11 cellular contexts compared by ENCODE assay signal in genomic region chr2:68379184-68379708, GRCh38. TPM values are rescaled to one million over a fixed set of nuclear protein-coding genes. Genes with fewer than 3 reads are reported as not detected.
DNase-seq lines count a peak whose midpoint lies in the region; ATAC-seq and TF ChIP-seq lines count a peak whose summit lies in the region.
"Had no signal": no experiment of that assay in that cellular context is flagged by ENCODE, and none has a peak within 500 bp of the region (broad histone marks: within the 10 kb centered on the region; RNA-seq: fewer than 3 reads in every experiment).

No MANE protein-coding gene starts in this region.

- no peaks in the 10 kb centered on the region for H3K27me3 ChIP-seq in CD4-positive, alpha-beta memory T cell (ENCODE audit: insufficient read depth, low read length)
- H3K27me3 ChIP-seq: heart left ventricle had no signal

- H3K4me1 Mint-ChIP-seq in CD4-positive, alpha-beta memory T cell: peaks cover 10 to 58% (median 46%) of the 10 kb centered on the region in 4 donors
- peaks cover 22% of the 10 kb centered on the region for H3K4me1 Mint-ChIP-seq in activated naive CD8-positive, alpha-beta T cell (ENCODE audit: low read depth)
- H3K4me1 Mint-ChIP-seq in progenitor cell of endocrine pancreas (ENCODE audit: low read depth): no peaks in the 10 kb centered on the region

- POLR2A ChIA-PET in CD4-positive, alpha-beta memory T cell (lab: Charles Lee; ENCODE audit: partially characterized antibody): interaction anchor here (0.7 to 1.0 kb wide), 4 partner anchors 13 to 126 kb away, joined by 3 to 4 read pairs (median 3); no protein-coding TSS in a partner anchor

- ATAC-seq in GM18858 (IDR thresholded peaks at IDR 0.05; ENCODE audit: unreplicated experiment) (peak; percentile 48), HG03108 (IDR thresholded peaks at IDR 0.05; ENCODE audit: unreplicated experiment) (peak; percentile 40)
- ATAC-seq: heart left ventricle had no signal

- H3K9me3 ChIP-seq in CD4-positive, alpha-beta memory T cell (ENCODE audit: control insufficient read depth in 1 of 2, low read length in 2 of 2): no peaks in the 10 kb centered on the region
- H3K9me3 ChIP-seq: heart left ventricle had no signal

- H3K9me3 Mint-ChIP-seq in CD4-positive, alpha-beta memory T cell: no peaks in the 10 kb centered on the region
- no peaks in the 10 kb centered on the region for H3K9me3 Mint-ChIP-seq in activated naive CD8-positive, alpha-beta T cell (ENCODE audit: low read depth)
- H3K9me3 Mint-ChIP-seq in progenitor cell of endocrine pancreas (ENCODE audit: low read depth): no peaks in the 10 kb centered on the region

- in situ Hi-C loops in G401 (cut with HindIII; ENCODE audit: low sequenced_read_pairs): no loop called here

- peak overlapping the region; percentile 32 for H3K27ac ChIP-seq in CD4-positive, alpha-beta memory T cell (ENCODE audit: low read depth, low read length)

- H3K36me3 ChIP-seq in CD4-positive, alpha-beta memory T cell (ENCODE audit: insufficient read depth, low read length): no peaks in the 10 kb centered on the region

- H3K4me3 Mint-ChIP-seq in CD4-positive, alpha-beta memory T cell: peak overlapping the region in 6 of 8 donors; percentile 25 to 79 (median 56)
- H3K4me3 Mint-ChIP-seq in activated naive CD8-positive, alpha-beta T cell: peak overlapping the region; percentile 11
- H3K4me3 Mint-ChIP-seq in progenitor cell of endocrine pancreas (ENCODE audit: low read depth): no peak overlapping the region

- peak overlapping the region in 6 of 7 donors; percentile 3 to 82 (median 75) for H3K27ac Mint-ChIP-seq in CD4-positive, alpha-beta memory T cell
- peak overlapping the region; percentile 87 for H3K27ac Mint-ChIP-seq in activated naive CD8-positive, alpha-beta T cell
- H3K27ac Mint-ChIP-seq in progenitor cell of endocrine pancreas: no peak overlapping the region

- CTCF ChIA-PET in CD4-positive, alpha-beta memory T cell (lab: Charles Lee; ENCODE audit: partially characterized antibody): no interaction called here

- TF ChIP-seq CTCF in progenitor cell of endocrine pancreas (IDR thresholded peaks at IDR 0.05; ENCODE audit: unreplicated experiment): no peak

- no peaks in the 10 kb centered on the region for H3K27me3 Mint-ChIP-seq in CD4-positive, alpha-beta memory T cell
- no peaks in the 10 kb centered on the region for H3K27me3 Mint-ChIP-seq in activated naive CD8-positive, alpha-beta T cell
- peaks cover 17% of the 10 kb centered on the region for H3K27me3 Mint-ChIP-seq in progenitor cell of endocrine pancreas

- peaks cover 40% of the 10 kb centered on the region for H3K4me1 ChIP-seq in CD4-positive, alpha-beta memory T cell (ENCODE audit: insufficient read depth, low read length)

- intact Hi-C loops in CD4-positive, alpha-beta memory T cell (cut with micrococcal nuclease): no loop called here

- DNase-seq in CD4-positive, alpha-beta memory T cell: peak in 2 of 5 donors; percentile 28 to 51
- DNase-seq in progenitor cell of endocrine pancreas (ENCODE audit: low spot score, unreplicated experiment) (no peak), NCI-H82 (lab: John Stamatoyannopoulos, UW) (no peak), G401 (ENCODE audit: low spot score) (no peak), NCI-H748 treated with DMSO at 0.1 percent for 48 hours (lab: John Stamatoyannopoulos, UW) (no peak)
- DNase-seq: effector CD4-positive, alpha-beta T cell; heart left ventricle had no signal

- H3K36me3 Mint-ChIP-seq in CD4-positive, alpha-beta memory T cell: peaks cover 3 to 13% of the 10 kb centered on the region in 2 donors
- H3K36me3 Mint-ChIP-seq in activated naive CD8-positive, alpha-beta T cell: peaks cover 5% of the 10 kb centered on the region
- H3K36me3 Mint-ChIP-seq in progenitor cell of endocrine pancreas (ENCODE audit: insufficient read depth): no peaks in the 10 kb centered on the region

- H3K4me3 ChIP-seq in CD4-positive, alpha-beta memory T cell (ENCODE audit: low read length in 2 of 2): no peak overlapping the region
- H3K4me3 ChIP-seq: heart left ventricle had no signal

RNA-seq across cellular contexts. Expression of gene PLEK, which starts 14.2 kb away (rescaled TPM):
- total RNA-seq in CD4-positive, alpha-beta memory T cell: 10 to 100 TPM in 1 of 2 experiments, 1 to 10 TPM in 1; 9.1 to 10.7 TPM
- 1 to 10 TPM; 5.7 to 7.3 TPM for polyA plus RNA-seq in CD4-positive, alpha-beta memory T cell
- total RNA-seq in progenitor cell of endocrine pancreas: 0.10 TPM in 1 of 2 replicates, not detected in the other
- not detected in 2 replicates for total RNA-seq in G401 (2014; rRNA removed; shearing (Covaris generic))

RNA-seq across cellular contexts. Expression of gene CNRIP1, which starts 59.5 kb away (rescaled TPM):
- under 1 TPM in 1 of 2 experiments, not detected in 1; 0.29 TPM for total RNA-seq in CD4-positive, alpha-beta memory T cell
- polyA plus RNA-seq in CD4-positive, alpha-beta memory T cell: not detected
- total RNA-seq in progenitor cell of endocrine pancreas: not detected in 2 replicates
- 8.4 and 19.8 TPM in 2 replicates for total RNA-seq in G401 (2014; rRNA removed; shearing (Covaris generic))
- total RNA-seq: T-helper 1 cell treated with Interleukin-12 subunit alpha and Interleukin-12 subunit beta and Interleukin-4 antibody, amounts not matched to agents 30 ng/mL and 1 ng/mL, for 36 hours had no signal
